In the genomic region with DNA sequence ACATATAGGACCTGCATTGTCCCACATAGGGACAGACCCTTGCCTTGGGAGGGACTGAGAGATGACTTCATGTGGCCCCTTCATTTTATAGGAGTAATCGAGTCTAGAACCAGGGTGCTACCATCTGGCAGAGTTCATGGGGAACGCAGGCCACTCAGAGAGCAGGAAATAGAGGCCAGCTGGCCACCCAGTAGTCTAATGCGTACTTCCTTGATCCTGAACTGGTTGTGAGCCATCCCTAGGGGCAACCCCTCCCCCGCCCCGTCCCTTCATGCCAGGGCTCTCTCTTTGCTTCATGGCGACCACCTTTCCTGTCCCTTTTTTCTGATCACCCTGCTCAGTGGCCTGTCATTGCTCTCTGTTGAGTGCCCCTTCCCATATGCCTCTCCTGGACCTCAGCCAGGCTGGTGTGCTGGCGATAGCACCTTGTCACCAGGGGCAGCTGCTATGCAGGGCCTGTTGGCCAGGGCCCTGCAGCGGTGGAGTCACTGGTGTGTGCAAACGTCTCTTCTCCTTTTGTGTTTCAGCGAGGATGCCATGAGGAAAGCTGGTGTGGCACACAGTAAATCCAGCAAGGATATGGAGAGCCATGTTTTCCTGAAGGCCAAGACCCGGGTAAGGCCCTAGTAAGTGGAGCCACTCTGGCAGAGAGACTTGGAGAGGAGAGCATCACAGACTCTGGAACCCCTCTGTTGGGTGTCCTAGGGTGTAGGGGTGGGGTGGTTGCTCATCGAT, we compare ENCODE assay signal across 11 cellular contexts. TPM values are rescaled to one million over a fixed set of nuclear protein-coding genes. Genes with fewer than 3 reads are reported as not detected.
DNase-seq lines count a peak whose midpoint lies in the region; ATAC-seq and TF ChIP-seq lines count a peak whose summit lies in the region.
"Had no signal": no experiment of that assay in that cellular context is flagged by ENCODE, and none has a peak within 500 bp of the region (broad histone marks: within the 10 kb centered on the region; RNA-seq: fewer than 3 reads in every experiment).

No MANE protein-coding gene starts in this region.

- H3K27ac Mint-ChIP-seq in immature natural killer cell, result peak overlapping the region; percentile 18 to 86 (median 66)

- H3K36me3 ChIP-seq in colonic mucosa (peaks cover 8% of the 10 kb centered on the region), stomach (peaks cover 20 to 58% (median 53%) of the 10 kb centered on the region in 4 donors)

- peaks cover 5% of the 10 kb centered on the region for H3K4me1 ChIP-seq in colonic mucosa
- peaks cover 22 to 52% (median 41%) of the 10 kb centered on the region in 4 donors for H3K4me1 ChIP-seq in stomach

- no peaks in the 10 kb centered on the region for H3K9me3 Mint-ChIP-seq in immature natural killer cell

- H3K27ac ChIP-seq in colonic mucosa (no peak overlapping the region), stomach (peak overlapping the region in 2 of 5 donors; percentile 16 to 29)

- no peaks in the 10 kb centered on the region for H3K27me3 ChIP-seq in colonic mucosa
- no peaks in the 10 kb centered on the region for H3K27me3 ChIP-seq in stomach

- H3K9me3 ChIP-seq in colonic mucosa (no peaks in the 10 kb centered on the region), stomach (no peaks in the 10 kb centered on the region)

- H3K4me3 ChIP-seq in colonic mucosa, result no peak overlapping the region
- no peak overlapping the region for H3K4me3 ChIP-seq in stomach

- 76 to 83% (median 81%) methylated on average over 12 of the region's 12 CpGs for WGBS in stomach, 5 donors

- DNase-seq in Right ventricle myocardium inferior (ENCODE audit: missing footprints) (no peak), cardiac septum (ENCODE audit: low spot score) (no peak), immature natural killer cell (no peak), AG20443 (ENCODE audit: low spot score) (no peak), colonic mucosa (no peak), stomach (no peak)
- DNase-seq: activated gamma-delta T cell treated with Interleukin-2 at 50 U/mL for 16 hours; MV-4-11; stimulated activated naive CD4-positive, alpha-beta T cell treated with Interleukin-2 at 50 U/mL for 16 hours had no signal

- H3K36me3 Mint-ChIP-seq in immature natural killer cell, result peaks cover 0 to 13% (median 3%) of the 10 kb centered on the region in 3 donors

- no peak for TF ChIP-seq POLR2A in stomach (IDR thresholded peaks at IDR 0.05)

- no peak for TF ChIP-seq EP300 in stomach (IDR thresholded peaks at IDR 0.05)

- TF ChIP-seq CTCF in colonic mucosa (IDR thresholded peaks at IDR 0.05) (no peak), stomach (IDR thresholded peaks at IDR 0.05) (no peak)

- H3K9ac ChIP-seq in colonic mucosa (ENCODE audit: low read depth in 2 of 2, low read length in 2 of 2), result no peak overlapping the region

- ATAC-seq in Right ventricle myocardium inferior (peak; percentile 69), SK-N-SH treated with all-trans-retinoic acid at 6 μM for 48 hours (no peak), GM18909 (IDR thresholded peaks at IDR 0.05; ENCODE audit: poor library complexity, unreplicated experiment) (no peak)

- H3K4me3 Mint-ChIP-seq in immature natural killer cell, result peak overlapping the region in 1 of 5 donors; percentile 2

- peaks cover 0 to 4% (median 0%) of the 10 kb centered on the region in 3 donors for H3K27me3 Mint-ChIP-seq in immature natural killer cell (ENCODE audit: low read depth in 3 of 3)

- H3K4me1 Mint-ChIP-seq in immature natural killer cell, result peaks cover 54 to 64% of the 10 kb centered on the region in 2 donors

- intact Hi-C loops in Right ventricle myocardium inferior (cut with DNase I) (no loop called here), cardiac septum (cut with DNase I) (no loop called here), colonic mucosa (cut with DNase I) (no loop called here), stomach (cut with DNase I; ENCODE audit: low total_unique reads) (no loop called here)

TF ChIP-seq in SK-N-SH treated with all-trans-retinoic acid at 6 μM for 48 hours, 23 proteins besides CTCF, POLR2A, EP300 and RAD21:
- no peak for TF ChIP-seq RARB (CRISPR knock-in tag; IDR thresholded peaks at IDR 0.05)
- TF ChIP-seq TCF4 (CRISPR knock-in tag; IDR thresholded peaks at IDR 0.05; ENCODE audit: borderline replicate concordance), result peak; percentile 56; the same call in 1 of the 2 replicates

RNA-seq across cellular contexts. Expression of a gene that starts 29.3 kb away (rescaled TPM):
- total RNA-seq in Right ventricle myocardium inferior (38.1 TPM), cardiac septum (43.9 TPM), colonic mucosa (100 to 1,000 TPM in 1 of 2 donors, 10 to 100 TPM in 1; 93.1 to 102 TPM), stomach (100 to 1,000 TPM in 3 of 5 donors, 10 to 100 TPM in 2; 28.3 to 289 (median 135) TPM)
- polyA plus RNA-seq in immature natural killer cell (10 to 100 TPM; 12.1 to 91.3 (median 23.0) TPM), stomach (10 to 100 TPM; 29.3 to 41.9 (median 39.3) TPM)

RNA-seq across cellular contexts. Expression of a gene that starts 41.2 kb away (rescaled TPM):
- total RNA-seq in Right ventricle myocardium inferior (12.4 TPM), cardiac septum (16.8 TPM), colonic mucosa (10 to 100 TPM; 10.4 to 13.2 TPM), stomach (10 to 100 TPM in 4 of 5 donors, 1 to 10 TPM in 1; 7.0 to 26.5 (median 22.8) TPM)
- polyA plus RNA-seq in immature natural killer cell (10 to 100 TPM; 12.8 to 26.3 (median 26.1) TPM), stomach (10 to 100 TPM in 2 of 3 donors, 1 to 10 TPM in 1; 7.0 to 10.8 (median 10.2) TPM)
